Comparison of ENCODE assay signal across 15 cellular contexts in genomic region chr11:19838994-19839768, GRCh38.
"Had no signal": no experiment of that assay in that cellular context is flagged by ENCODE, and none has a peak within 500 bp of the region (broad histone marks: within the 10 kb centered on the region; RNA-seq: fewer than 3 reads in every experiment).

No MANE protein-coding gene starts in this region.

- H3K4me3 Mint-ChIP-seq: activated naive CD8-positive, alpha-beta T cell; activated T-cell treated with anti-CD3 and anti-CD28 coated beads, Interleukin-2, amount 50 U/mL, for 4 hours; nephron; stimulated activated memory B cell treated with anti-CD40 and anti-IgM and Interleukin-4, amounts not matched to agents 10 μg/mL and 1 μg/mL and 100 μg/mL, for 72 hours had no signal

- H3K4me1 Mint-ChIP-seq: stimulated activated memory B cell treated with anti-CD40 and anti-IgM and Interleukin-4, amounts not matched to agents 10 μg/mL and 1 μg/mL and 100 μg/mL, for 72 hours had no signal

- H3K36me3 ChIP-seq: cardiac muscle cell, ovary had no signal

- H3K27me3 Mint-ChIP-seq: activated naive CD8-positive, alpha-beta T cell; stimulated activated memory B cell treated with anti-CD40 and anti-IgM and Interleukin-4, amounts not matched to agents 10 μg/mL and 1 μg/mL and 100 μg/mL, for 72 hours had no signal

- H3K36me3 Mint-ChIP-seq: activated naive CD8-positive, alpha-beta T cell had no signal

- H3K9me3 ChIP-seq: heart right ventricle, ovary, tibial nerve had no signal

- ATAC-seq: activated T-cell treated with anti-CD3 and anti-CD28 coated beads, Interleukin-2, amount 50 U/mL, for 4 hours; heart right ventricle; left ventricle myocardium superior; stimulated activated memory B cell treated with anti-CD40 and anti-IgM and Interleukin-4, amounts not matched to agents 10 μg/mL and 1 μg/mL and 100 μg/mL, for 72 hours had no signal

- DNase-seq: activated CD4-positive, alpha-beta T cell treated with anti-CD3 and anti-CD28 coated beads for 1 hour; activated CD4-positive, alpha-beta T cell treated with anti-CD3 and anti-CD28 coated beads, Interleukin-2, amount 50 U/mL, for 48 hours; activated effector memory CD4-positive, alpha-beta T cell treated with anti-CD3 and anti-CD28 coated beads, Interleukin-2, amount 50 U/mL, for 16 hours; activated T-cell treated with anti-CD3 and anti-CD28 coated beads, Interleukin-2, amount 50 U/mL, for 4 hours; heart right ventricle; left ventricle myocardium superior; mesendoderm; ovary; small intestine; T-helper 2 cell had no signal

- H3K9me3 Mint-ChIP-seq: activated T-cell treated with anti-CD3 and anti-CD28 coated beads, Interleukin-2, amount 50 U/mL, for 4 hours had no signal

- H3K27ac Mint-ChIP-seq: activated naive CD8-positive, alpha-beta T cell; nephron; stimulated activated memory B cell treated with anti-CD40 and anti-IgM and Interleukin-4, amounts not matched to agents 10 μg/mL and 1 μg/mL and 100 μg/mL, for 72 hours had no signal

- H3K27ac ChIP-seq: cardiac muscle cell, heart right ventricle, ovary, tibial nerve had no signal

- H3K27me3 ChIP-seq: heart right ventricle, ovary, tibial nerve had no signal

- H3K4me3 ChIP-seq: cardiac muscle cell, heart right ventricle, ovary, tibial nerve had no signal
